In genomic region chr9:114397219-114397847, GRCh38 we compare ENCODE assay signal across 8 cellular contexts. TPM values are rescaled to one million over a fixed set of nuclear protein-coding genes. Genes with fewer than 3 reads are reported as not detected.
DNase-seq lines count a peak whose midpoint lies in the region; ATAC-seq, FAIRE-seq and TF ChIP-seq lines count a peak whose summit lies in the region.

No MANE protein-coding gene starts in this region.

- POLR2A ChIA-PET in activated naive CD8-positive, alpha-beta T cell treated with anti-CD3 and anti-CD28 coated beads, Interleukin-2, amount 10 ng/mL, durations not matched to agents 7 days and 5 days (lab: Charles Lee), result interaction anchor here (0.8 to 5.1 kb wide), 5 partner anchors 11 to 190 kb away, joined by 3 to 139 read pairs (median 4); partner anchors contain the start of genes AKNA and ATP6V1G1
- POLR2A ChIA-PET in HepG2 (lab: Yijun Ruan, JAX), result interaction anchor here (2.0 to 3.0 kb wide), 2 partner anchors 10 to 190 kb away, joined by 5 to 24 read pairs; partner anchors contain the start of genes AKNA and ATP6V1G1

- H3K4me1 ChIP-seq in HepG2 (ENCODE audit: insufficient read depth, low read length) (peaks cover 53% of the 10 kb centered on the region), tibial artery (peaks cover 0 to 50% (median 32%) of the 10 kb centered on the region in 4 donors)

- peak; percentile 8 for ATAC-seq in activated CD8-positive, alpha-beta memory T cell treated with anti-CD3 and anti-CD28 coated beads, Interleukin-2, amount 10 ng/mL, durations not matched to agents 7 days and 5 days
- ATAC-seq in activated naive CD8-positive, alpha-beta T cell treated with anti-CD3 and anti-CD28 coated beads, Interleukin-2, amount 10 ng/mL, durations not matched to agents 7 days and 5 days (ENCODE audit: low read depth), result peak; percentile 14
- ATAC-seq in HepG2, result peak; percentile 1; the same call in 2 of the 3 replicates
- ATAC-seq in GM21737 (IDR thresholded peaks at IDR 0.05; ENCODE audit: unreplicated experiment), result no peak
- ATAC-seq in GM19467 (IDR thresholded peaks at IDR 0.05; ENCODE audit: unreplicated experiment), result no peak

- no peaks in the 10 kb centered on the region for H3K9me3 Mint-ChIP-seq in activated CD8-positive, alpha-beta memory T cell treated with anti-CD3 and anti-CD28 coated beads, Interleukin-2, amount 10 ng/mL, durations not matched to agents 7 days and 5 days (ENCODE audit: low read depth)
- no peaks in the 10 kb centered on the region for H3K9me3 Mint-ChIP-seq in activated naive CD8-positive, alpha-beta T cell treated with anti-CD3 and anti-CD28 coated beads, Interleukin-2, amount 10 ng/mL, durations not matched to agents 7 days and 5 days

- peak overlapping the region; percentile 88 for H3K4me2 ChIP-seq in HepG2 (ENCODE audit: low read depth, low read length)

- peak in 1 of 2 experiments; percentile 16; a peak in 1 of 4 replicates for TF ChIP-seq POLR2A in HepG2 (IDR thresholded peaks at IDR 0.05; ENCODE audit: insufficient read depth in 1 of 2, low read depth in 2 of 2, low read length in 2 of 2)

- peak overlapping the region; percentile 99 for H3K4me3 Mint-ChIP-seq in activated CD8-positive, alpha-beta memory T cell treated with anti-CD3 and anti-CD28 coated beads, Interleukin-2, amount 10 ng/mL, durations not matched to agents 7 days and 5 days
- peak overlapping the region; percentile 89 for H3K4me3 Mint-ChIP-seq in activated naive CD8-positive, alpha-beta T cell treated with anti-CD3 and anti-CD28 coated beads, Interleukin-2, amount 10 ng/mL, durations not matched to agents 7 days and 5 days

- in situ Hi-C loops in HepG2 (cut with HindIII; ENCODE audit: extremely low pct_ligation_motif_present, low pct_unique_long_range_greater_than_20kb), result no loop called here

- H3K36me3 Mint-ChIP-seq in activated CD8-positive, alpha-beta memory T cell treated with anti-CD3 and anti-CD28 coated beads, Interleukin-2, amount 10 ng/mL, durations not matched to agents 7 days and 5 days, result peaks cover 20% of the 10 kb centered on the region
- H3K36me3 Mint-ChIP-seq in activated naive CD8-positive, alpha-beta T cell treated with anti-CD3 and anti-CD28 coated beads, Interleukin-2, amount 10 ng/mL, durations not matched to agents 7 days and 5 days, result peaks cover 14% of the 10 kb centered on the region

- peak overlapping the region; percentile 79 for H3K27ac Mint-ChIP-seq in activated CD8-positive, alpha-beta memory T cell treated with anti-CD3 and anti-CD28 coated beads, Interleukin-2, amount 10 ng/mL, durations not matched to agents 7 days and 5 days
- peak overlapping the region; percentile 85 for H3K27ac Mint-ChIP-seq in activated naive CD8-positive, alpha-beta T cell treated with anti-CD3 and anti-CD28 coated beads, Interleukin-2, amount 10 ng/mL, durations not matched to agents 7 days and 5 days

- H3K9ac ChIP-seq in HepG2 (ENCODE audit: insufficient read depth, low read depth, low read length), result peak overlapping the region; percentile 64; the same call in 1 of the 2 replicates

- H3K9me3 ChIP-seq in HepG2 (ENCODE audit: low read length) (no peaks in the 10 kb centered on the region), tibial artery (no peaks in the 10 kb centered on the region)

- H3K79me2 ChIP-seq in HepG2 (ENCODE audit: insufficient read depth, low read length), result no peaks in the 10 kb centered on the region

- TF ChIP-seq CTCF in HepG2 (CRISPR knock-in tag; IDR thresholded peaks at IDR 0.05), result no peak
- TF ChIP-seq CTCF in tibial artery (IDR thresholded peaks at IDR 0.05), result no peak

- intact Hi-C loops in HepG2 (cut with micrococcal nuclease; ENCODE audit: unreplicated experiment) (no loop called here), tibial artery (cut with DNase I; ENCODE audit: low total_unique reads) (no loop called here)

- BruUV-seq in HepG2 (replicated peaks; lab: Mats Ljungman, UMichigan), result TSS peak; percentile 63

- 34% methylated on average over 14 of the region's 14 CpGs for WGBS in HepG2 (ENCODE audit: low lambda C conversion rate)

- TF ChIP-seq RAD21 in HepG2 (CRISPR knock-in tag; IDR thresholded peaks at IDR 0.05), result no peak

- no peaks in the 10 kb centered on the region for H3K36me3 ChIP-seq in HepG2 (replicated peaks in 1 of 2; ENCODE audit: control insufficient read depth in 1 of 2, insufficient read depth in 2 of 2, low read length in 2 of 2)
- H3K36me3 ChIP-seq in tibial artery, result no peaks in the 10 kb centered on the region

- H4K20me1 ChIP-seq in HepG2 (ENCODE audit: insufficient read depth, low read length), result no peaks in the 10 kb centered on the region

- H3K4me1 Mint-ChIP-seq in activated CD8-positive, alpha-beta memory T cell treated with anti-CD3 and anti-CD28 coated beads, Interleukin-2, amount 10 ng/mL, durations not matched to agents 7 days and 5 days, result peaks cover 47% of the 10 kb centered on the region
- peaks cover 35% of the 10 kb centered on the region for H3K4me1 Mint-ChIP-seq in activated naive CD8-positive, alpha-beta T cell treated with anti-CD3 and anti-CD28 coated beads, Interleukin-2, amount 10 ng/mL, durations not matched to agents 7 days and 5 days

- peak overlapping the region; percentile 74 to 85 (median 76) for H3K4me3 ChIP-seq in HepG2 (replicated peaks in 1 of 3; ENCODE audit: insufficient read depth in 1 of 3, low read depth in 2 of 3, low read length in 3 of 3)
- H3K4me3 ChIP-seq in tibial artery, result peak overlapping the region; percentile 73 to 82

- no peaks in the 10 kb centered on the region for H3K27me3 Mint-ChIP-seq in activated CD8-positive, alpha-beta memory T cell treated with anti-CD3 and anti-CD28 coated beads, Interleukin-2, amount 10 ng/mL, durations not matched to agents 7 days and 5 days
- H3K27me3 Mint-ChIP-seq in activated naive CD8-positive, alpha-beta T cell treated with anti-CD3 and anti-CD28 coated beads, Interleukin-2, amount 10 ng/mL, durations not matched to agents 7 days and 5 days, result no peaks in the 10 kb centered on the region

- H3K27me3 ChIP-seq in HepG2 (ENCODE audit: control insufficient read depth in 1 of 2, insufficient read depth in 2 of 2, low read length in 2 of 2) (no peaks in the 10 kb centered on the region), tibial artery (no peaks in the 10 kb centered on the region)

- H3K27ac ChIP-seq in HepG2 (ENCODE audit: extremely low read length, insufficient read depth, low read length), result peak overlapping the region; percentile 18
- H3K27ac ChIP-seq in tibial artery, result peak overlapping the region; percentile 82 to 87

- H2AFZ ChIP-seq in HepG2 (ENCODE audit: low read length), result no peak overlapping the region

- FAIRE-seq in HepG2 (lab: Jason Lieb, UNC), result no peak

- DNase-seq in activated CD8-positive, alpha-beta memory T cell treated with anti-CD3 and anti-CD28 coated beads, Interleukin-2, amount 10 ng/mL, durations not matched to agents 7 days and 5 days, result no peak
- no peak for DNase-seq in activated CD8-positive, alpha-beta memory T cell treated with anti-CD3 and anti-CD28 coated beads, Interleukin-2, amount 50 U/mL, for 48 hours
- DNase-seq in activated naive CD8-positive, alpha-beta T cell treated with anti-CD3 and anti-CD28 coated beads, Interleukin-2, amount 10 ng/mL, durations not matched to agents 7 days and 5 days, result no peak
- DNase-seq in HepG2 (ENCODE audit: low spot score) (no peak), tibial artery (no peak), SKM-1 (lab: John Stamatoyannopoulos, UW; ENCODE audit: unreplicated experiment) (no peak)

- TF ChIP-seq EP300 in HepG2 (IDR thresholded peaks at IDR 0.05; ENCODE audit: low read depth in 2 of 2, low read length in 2 of 2) (no peak), HepG2 (CRISPR knock-in tag; IDR thresholded peaks at IDR 0.05; ENCODE audit: borderline replicate concordance) (no peak)

- CTCF ChIA-PET in activated CD8-positive, alpha-beta memory T cell treated with anti-CD3 and anti-CD28 coated beads, Interleukin-2, amount 10 ng/mL, durations not matched to agents 7 days and 5 days (lab: Charles Lee), result interaction anchor here (1.3 to 4.7 kb wide), 4 partner anchors 8 to 256 kb away, joined by 3 to 29 read pairs (median 6); partner anchors contain the start of gene AKNA
- CTCF ChIA-PET in HepG2 (lab: Yijun Ruan, JAX; ENCODE audit: low intra/inter-chr PET ratio, low total read pairs), result no interaction called here

TF ChIP-seq in HepG2, 621 proteins besides CTCF, POLR2A, EP300 and RAD21 (continues in another document):
- TF ChIP-seq MAX (IDR thresholded peaks at IDR 0.05) (0 out of 2 replicates have a peak, but pooled peaks have one; percentile 8), ZMYM3 (CRISPR knock-in tag; IDR thresholded peaks at IDR 0.05) (peak; percentile 98), ZNF605 (CRISPR knock-in tag; IDR thresholded peaks at IDR 0.05) (peak; percentile 24; the same call in 1 of the 2 replicates)

RNA-seq across cellular contexts. Expression of gene AKNA, which starts 9.6 kb away (rescaled TPM):
- 100 to 1,000 TPM; 432 to 500 TPM for total RNA-seq in activated CD8-positive, alpha-beta memory T cell treated with anti-CD3 and anti-CD28 coated beads, Interleukin-2, amount 10 ng/mL, durations not matched to agents 7 days and 5 days
- 100 to 1,000 TPM; 482 to 492 TPM for total RNA-seq in activated naive CD8-positive, alpha-beta T cell treated with anti-CD3 and anti-CD28 coated beads, Interleukin-2, amount 10 ng/mL, durations not matched to agents 7 days and 5 days
- 2.5 and 3.1 TPM in 2 replicates for total RNA-seq in HepG2 (2016; rRNA removed; fragmentation: Illumina TruSeq; extraction: Trizol)
- total RNA-seq in HepG2 (2016; cell fraction: cytosol; rRNA removed; fragmentation: Illumina TruSeq; extraction: Trizol; ENCODE audit: low read depth), result 0.44 and 0.81 TPM in 2 replicates
- 2.1 and 3.1 TPM in 2 replicates for total RNA-seq in HepG2 (2016; cell fraction: insoluble cytoplasmic fraction; rRNA removed; fragmentation: Illumina TruSeq; extraction: Trizol)
- 1.4 and 1.9 TPM in 2 replicates for total RNA-seq in HepG2 (2016; cell fraction: membrane; rRNA removed; fragmentation: Illumina TruSeq; extraction: Trizol)
- 2.4 and 2.8 TPM in 2 replicates for total RNA-seq in HepG2 (2016; cell fraction: nucleus; rRNA removed; fragmentation: Illumina TruSeq; extraction: Trizol)
- polyA plus RNA-seq in HepG2 (2011; rRNA removed), result 3.0 and 4.8 TPM in 2 replicates
- 2.1 and 2.5 TPM in 2 replicates for polyA plus RNA-seq in HepG2 (2011; cell fraction: cytosol; rRNA removed)
- 15.0 and 15.5 TPM in 2 replicates for polyA plus RNA-seq in HepG2 (2011; cell fraction: nucleus; rRNA removed)
- polyA plus RNA-seq in HepG2 (2012), result 4.7 and 7.6 TPM in 2 replicates
- 0.41 and 0.43 TPM in 2 replicates for polyA plus RNA-seq in HepG2 (2016; cell fraction: cytosol; fragmentation: Illumina TruSeq; extraction: Trizol; ENCODE audit: low read depth)
- 2.0 and 3.7 TPM in 2 replicates for polyA plus RNA-seq in HepG2 (2016; cell fraction: insoluble cytoplasmic fraction; fragmentation: Illumina TruSeq; extraction: Trizol; ENCODE audit: low read depth)
- 1.1 and 1.4 TPM in 2 replicates for polyA plus RNA-seq in HepG2 (2016; cell fraction: membrane; fragmentation: Illumina TruSeq; extraction: Trizol; ENCODE audit: low read depth)
- polyA plus RNA-seq in HepG2 (2016; cell fraction: nucleus; fragmentation: Illumina TruSeq; extraction: Trizol; ENCODE audit: insufficient read depth, low read depth), result 6.0 and 6.2 TPM in 2 replicates
- 7.8 and 7.9 TPM in 2 replicates for polyA minus RNA-seq in HepG2 (2011; rRNA and poly(A)+ RNA removed; ENCODE audit: low replicate concordance)
- polyA minus RNA-seq in HepG2 (2011; cell fraction: cytosol; rRNA and poly(A)+ RNA removed), result 3.5 and 3.7 TPM in 2 replicates
- 12.0 and 15.4 TPM in 2 replicates for polyA minus RNA-seq in HepG2 (2011; cell fraction: nucleus; rRNA and poly(A)+ RNA removed)

Comparison
In these comparisons a context has a peak if more than half of its experiments do, and no peak if none do; other contexts are left out.
1. ATAC-seq: peak in activated CD8-positive, alpha-beta memory T cell treated with anti-CD3 and anti-CD28 coated beads, Interleukin-2, amount 10 ng/mL, durations not matched to agents 7 days and 5 days (single experiment), activated naive CD8-positive, alpha-beta T cell treated with anti-CD3 and anti-CD28 coated beads, Interleukin-2, amount 10 ng/mL, durations not matched to agents 7 days and 5 days (single experiment) and HepG2 (single experiment); none in GM21737 (single experiment) and GM19467 (single experiment).
2. RNA of gene AKNA, which starts 9.6 kb away (total RNA-seq): 432 to 500 TPM in activated CD8-positive, alpha-beta memory T cell treated with anti-CD3 and anti-CD28 coated beads, Interleukin-2, amount 10 ng/mL, durations not matched to agents 7 days and 5 days and 482 to 492 TPM in activated naive CD8-positive, alpha-beta T cell treated with anti-CD3 and anti-CD28 coated beads, Interleukin-2, amount 10 ng/mL, durations not matched to agents 7 days and 5 days; 0.44 to 3.1 TPM in HepG2; every median in the first group is over 100 times any median in the second.